In the genomic region with DNA sequence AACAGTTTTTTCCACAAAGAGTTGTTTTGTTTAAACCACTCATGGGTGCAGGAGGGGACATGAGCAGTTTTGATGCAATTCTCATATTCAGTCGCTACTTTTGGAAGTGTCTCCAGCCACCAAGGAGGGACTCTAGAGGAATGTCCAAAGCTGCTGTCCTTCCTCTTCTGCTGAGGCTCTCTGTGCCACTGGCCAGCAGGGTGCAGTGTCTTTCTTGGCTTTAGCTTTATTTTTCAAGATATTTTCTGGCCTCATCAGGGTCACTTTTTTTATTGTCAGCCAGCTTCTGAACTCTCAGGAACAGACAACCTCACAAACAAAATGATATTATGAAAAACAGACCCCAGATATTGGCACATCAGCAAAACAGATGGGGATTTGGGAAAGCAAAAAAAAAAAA, we compare ENCODE assay signal across 9 cellular contexts.
DNase-seq lines count a peak whose midpoint lies in the region; ATAC-seq and TF ChIP-seq lines count a peak whose summit lies in the region.
"Had no signal": no experiment of that assay in that cellular context is flagged by ENCODE, and none has a peak within 500 bp of the region (broad histone marks: within the 10 kb centered on the region; RNA-seq: fewer than 3 reads in every experiment).

No MANE protein-coding gene starts in this region.

- no peak overlapping the region for H2AFZ ChIP-seq in Karpas-422 (ENCODE audit: low read length)

- POLR2A ChIA-PET in naive thymus-derived CD8-positive, alpha-beta T cell (lab: Charles Lee): no interaction called here

- DNase-seq in NOMO-1 treated with DMSO at 0.1 percent for 48 hours (lab: John Stamatoyannopoulos, UW; ENCODE audit: unreplicated experiment): peak; percentile 1
- DNase-seq in NOMO-1 (lab: John Stamatoyannopoulos, UW; ENCODE audit: unreplicated experiment in 2 of 2): no peak
- peak; percentile 49 for DNase-seq in Karpas-422
- DNase-seq in colonic mucosa: peak; percentile 19
- DNase-seq in mucosa of descending colon: peak in 2 of 3 donors; percentile 34 to 54
- no peak for DNase-seq in NCI-H510A (lab: John Stamatoyannopoulos, UW)
- no peak for DNase-seq in cerebellar nuclear complex (lab: John Stamatoyannopoulos, UW)
- no peak for DNase-seq in naive thymus-derived CD8-positive, alpha-beta T cell
- DNase-seq: CD4-positive, CD25-positive, alpha-beta regulatory T cell had no signal

- intact Hi-C loops in colonic mucosa (cut with DNase I): no loop called here
- intact Hi-C loops in mucosa of descending colon (cut with DNase I, micrococcal nuclease): no loop called here

- no peak overlapping the region for H3K4me3 Mint-ChIP-seq in naive thymus-derived CD8-positive, alpha-beta T cell
- H3K4me3 Mint-ChIP-seq: CD4-positive, CD25-positive, alpha-beta regulatory T cell had no signal

- H3K27ac Mint-ChIP-seq in naive thymus-derived CD8-positive, alpha-beta T cell: no peak overlapping the region
- H3K27ac Mint-ChIP-seq: CD4-positive, CD25-positive, alpha-beta regulatory T cell had no signal

- H3K9me3 Mint-ChIP-seq in naive thymus-derived CD8-positive, alpha-beta T cell: peaks cover 0 to 9% (median 0%) of the 10 kb centered on the region in 9 donors

- H3K27me3 ChIP-seq in Karpas-422 (ENCODE audit: low read length): no peaks in the 10 kb centered on the region
- H3K27me3 ChIP-seq in colonic mucosa: no peaks in the 10 kb centered on the region

- H3K9me2 ChIP-seq in Karpas-422 (replicated peaks; ENCODE audit: insufficient read depth, low read length): no peaks in the 10 kb centered on the region

- H3K79me2 ChIP-seq in Karpas-422 (ENCODE audit: low read length): no peaks in the 10 kb centered on the region

- H3K4me2 ChIP-seq in Karpas-422 (ENCODE audit: low read depth, low read length, poor library complexity, severe bottlenecking): no peak overlapping the region

- H3K9me3 ChIP-seq in Karpas-422 (ENCODE audit: low read length) (no peaks in the 10 kb centered on the region), colonic mucosa (no peaks in the 10 kb centered on the region), mucosa of descending colon (no peaks in the 10 kb centered on the region)

- TF ChIP-seq CTCF in colonic mucosa (IDR thresholded peaks at IDR 0.05): no peak
- no peak for TF ChIP-seq CTCF in mucosa of descending colon (IDR thresholded peaks at IDR 0.05)

- H3K4me1 ChIP-seq in Karpas-422 (ENCODE audit: low read length): no peaks in the 10 kb centered on the region
- no peaks in the 10 kb centered on the region for H3K4me1 ChIP-seq in colonic mucosa
- no peaks in the 10 kb centered on the region for H3K4me1 ChIP-seq in mucosa of descending colon (ENCODE audit: low read depth)

- H3K4me3 ChIP-seq in Karpas-422 (ENCODE audit: low read length): no peak overlapping the region
- H3K4me3 ChIP-seq in colonic mucosa: no peak overlapping the region
- no peak overlapping the region for H3K4me3 ChIP-seq in mucosa of descending colon

- no peak for ATAC-seq in mucosa of descending colon
- ATAC-seq in naive thymus-derived CD8-positive, alpha-beta T cell: no peak

- no peaks in the 10 kb centered on the region for H3K4me1 Mint-ChIP-seq in naive thymus-derived CD8-positive, alpha-beta T cell
- H3K4me1 Mint-ChIP-seq: CD4-positive, CD25-positive, alpha-beta regulatory T cell had no signal

- H3K36me3 Mint-ChIP-seq in naive thymus-derived CD8-positive, alpha-beta T cell: no peaks in the 10 kb centered on the region
- H3K36me3 Mint-ChIP-seq: CD4-positive, CD25-positive, alpha-beta regulatory T cell had no signal

- H4K20me1 ChIP-seq in Karpas-422 (ENCODE audit: insufficient read depth, low read depth, low read length): no peaks in the 10 kb centered on the region

- H3K9ac ChIP-seq in Karpas-422 (ENCODE audit: low read length) (no peak overlapping the region), colonic mucosa (ENCODE audit: low read depth in 2 of 2, low read length in 2 of 2) (no peak overlapping the region)

- H3K27me3 Mint-ChIP-seq in naive thymus-derived CD8-positive, alpha-beta T cell: no peaks in the 10 kb centered on the region
- H3K27me3 Mint-ChIP-seq: CD4-positive, CD25-positive, alpha-beta regulatory T cell had no signal

- H3K27ac ChIP-seq in Karpas-422 (ENCODE audit: low read length) (no peak overlapping the region), colonic mucosa (no peak overlapping the region)

- H3K36me3 ChIP-seq in Karpas-422 (ENCODE audit: insufficient read depth, low read length): no peaks in the 10 kb centered on the region
- no peaks in the 10 kb centered on the region for H3K36me3 ChIP-seq in colonic mucosa
- no peaks in the 10 kb centered on the region for H3K36me3 ChIP-seq in mucosa of descending colon (ENCODE audit: low read depth)

Comparison
In these comparisons a context has a peak if more than half of its experiments do, and no peak if none do; other contexts are left out.
1. DNase-seq: peak in NOMO-1 treated with DMSO at 0.1 percent for 48 hours (single experiment), Karpas-422 (single experiment), colonic mucosa (single experiment) and mucosa of descending colon (2 of 3); none in NOMO-1 (0 of 2), NCI-H510A (single experiment), cerebellar nuclear complex (0 of 2) and naive thymus-derived CD8-positive, alpha-beta T cell (0 of 10).